In genomic region chr6:138987643-138988468, GRCh38 we compare ENCODE assay signal across 1 cellular context.
TF ChIP-seq lines count a peak whose summit lies in the region.

TSS of gene REPS1 (minus strand) at chr6:138988253. CDS start at chr6:138987682, 571 bp downstream.

TF ChIP-seq in HepG2, 621 proteins besides CTCF, POLR2A, EP300 and RAD21 (continued from another document and continues in another):
- TF ChIP-seq, protein P1, sequence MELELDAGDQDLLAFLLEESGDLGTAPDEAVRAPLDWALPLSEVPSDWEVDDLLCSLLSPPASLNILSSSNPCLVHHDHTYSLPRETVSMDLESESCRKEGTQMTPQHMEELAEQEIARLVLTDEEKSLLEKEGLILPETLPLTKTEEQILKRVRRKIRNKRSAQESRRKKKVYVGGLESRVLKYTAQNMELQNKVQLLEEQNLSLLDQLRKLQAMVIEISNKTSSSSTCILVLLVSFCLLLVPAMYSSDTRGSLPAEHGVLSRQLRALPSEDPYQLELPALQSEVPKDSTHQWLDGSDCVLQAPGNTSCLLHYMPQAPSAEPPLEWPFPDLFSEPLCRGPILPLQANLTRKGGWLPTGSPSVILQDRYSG (CRISPR knock-in tag; IDR thresholded peaks at IDR 0.05), result peak; percentile 71; the same call in 1 of the 2 replicates
- TF ChIP-seq ZFP41 (CRISPR knock-in tag; IDR thresholded peaks at IDR 0.05; ENCODE audit: borderline replicate concordance), result no peak; the same call in 1 of the 2 replicates
- TF ChIP-seq TRAFD1 (CRISPR knock-in tag; IDR thresholded peaks at IDR 0.05; ENCODE audit: borderline replicate concordance), result no peak
- 0 out of 2 replicates have a peak, but pooled peaks have one; percentile 77 for TF ChIP-seq ZNF550 (CRISPR knock-in tag; IDR thresholded peaks at IDR 0.05; ENCODE audit: borderline replicate concordance)
- peak; percentile 93 for TF ChIP-seq ERF (CRISPR knock-in tag; IDR thresholded peaks at IDR 0.05)
- TF ChIP-seq AHR (CRISPR knock-in tag; IDR thresholded peaks at IDR 0.05), result 0 out of 2 replicates have a peak, but pooled peaks have one; percentile 73
- TF ChIP-seq ZEB1 (IDR thresholded peaks at IDR 0.05; ENCODE audit: insufficient replicate concordance, low read depth), result peak; percentile 85
- 0 out of 2 replicates have a peak, but pooled peaks have one; percentile 56 for TF ChIP-seq U2AF2 (IDR thresholded peaks at IDR 0.05; ENCODE audit: low read depth, low read length)
- TF ChIP-seq, protein P2, sequence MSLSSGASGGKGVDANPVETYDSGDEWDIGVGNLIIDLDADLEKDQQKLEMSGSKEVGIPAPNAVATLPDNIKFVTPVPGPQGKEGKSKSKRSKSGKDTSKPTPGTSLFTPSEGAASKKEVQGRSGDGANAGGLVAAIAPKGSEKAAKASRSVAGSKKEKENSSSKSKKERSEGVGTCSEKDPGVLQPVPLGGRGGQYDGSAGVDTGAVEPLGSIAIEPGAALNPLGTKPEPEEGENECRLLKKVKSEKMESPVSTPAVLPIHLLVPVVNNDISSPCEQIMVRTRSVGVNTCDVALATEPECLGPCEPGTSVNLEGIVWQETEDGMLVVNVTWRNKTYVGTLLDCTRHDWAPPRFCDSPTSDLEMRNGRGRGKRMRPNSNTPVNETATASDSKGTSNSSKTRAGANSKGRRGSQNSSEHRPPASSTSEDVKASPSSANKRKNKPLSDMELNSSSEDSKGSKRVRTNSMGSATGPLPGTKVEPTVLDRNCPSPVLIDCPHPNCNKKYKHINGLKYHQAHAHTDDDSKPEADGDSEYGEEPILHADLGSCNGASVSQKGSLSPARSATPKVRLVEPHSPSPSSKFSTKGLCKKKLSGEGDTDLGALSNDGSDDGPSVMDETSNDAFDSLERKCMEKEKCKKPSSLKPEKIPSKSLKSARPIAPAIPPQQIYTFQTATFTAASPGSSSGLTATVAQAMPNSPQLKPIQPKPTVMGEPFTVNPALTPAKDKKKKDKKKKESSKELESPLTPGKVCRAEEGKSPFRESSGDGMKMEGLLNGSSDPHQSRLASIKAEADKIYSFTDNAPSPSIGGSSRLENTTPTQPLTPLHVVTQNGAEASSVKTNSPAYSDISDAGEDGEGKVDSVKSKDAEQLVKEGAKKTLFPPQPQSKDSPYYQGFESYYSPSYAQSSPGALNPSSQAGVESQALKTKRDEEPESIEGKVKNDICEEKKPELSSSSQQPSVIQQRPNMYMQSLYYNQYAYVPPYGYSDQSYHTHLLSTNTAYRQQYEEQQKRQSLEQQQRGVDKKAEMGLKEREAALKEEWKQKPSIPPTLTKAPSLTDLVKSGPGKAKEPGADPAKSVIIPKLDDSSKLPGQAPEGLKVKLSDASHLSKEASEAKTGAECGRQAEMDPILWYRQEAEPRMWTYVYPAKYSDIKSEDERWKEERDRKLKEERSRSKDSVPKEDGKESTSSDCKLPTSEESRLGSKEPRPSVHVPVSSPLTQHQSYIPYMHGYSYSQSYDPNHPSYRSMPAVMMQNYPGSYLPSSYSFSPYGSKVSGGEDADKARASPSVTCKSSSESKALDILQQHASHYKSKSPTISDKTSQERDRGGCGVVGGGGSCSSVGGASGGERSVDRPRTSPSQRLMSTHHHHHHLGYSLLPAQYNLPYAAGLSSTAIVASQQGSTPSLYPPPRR (CRISPR knock-in tag; IDR thresholded peaks at IDR 0.05; ENCODE audit: borderline replicate concordance), result peak; percentile 66; the same call in 1 of the 2 replicates
- no peak for TF ChIP-seq ZBTB34 (CRISPR knock-in tag; IDR thresholded peaks at IDR 0.05)
- peak; percentile 52 for TF ChIP-seq FOXP4 (CRISPR knock-in tag; IDR thresholded peaks at IDR 0.05)
- TF ChIP-seq ZBTB4 (CRISPR knock-in tag; IDR thresholded peaks at IDR 0.05; ENCODE audit: borderline replicate concordance), result no peak; the same call in 1 of the 2 replicates
- 0 out of 2 replicates have a peak, but pooled peaks have one; percentile 23 for TF ChIP-seq ZNF263 (CRISPR knock-in tag; IDR thresholded peaks at IDR 0.05)
- TF ChIP-seq, protein P3, sequence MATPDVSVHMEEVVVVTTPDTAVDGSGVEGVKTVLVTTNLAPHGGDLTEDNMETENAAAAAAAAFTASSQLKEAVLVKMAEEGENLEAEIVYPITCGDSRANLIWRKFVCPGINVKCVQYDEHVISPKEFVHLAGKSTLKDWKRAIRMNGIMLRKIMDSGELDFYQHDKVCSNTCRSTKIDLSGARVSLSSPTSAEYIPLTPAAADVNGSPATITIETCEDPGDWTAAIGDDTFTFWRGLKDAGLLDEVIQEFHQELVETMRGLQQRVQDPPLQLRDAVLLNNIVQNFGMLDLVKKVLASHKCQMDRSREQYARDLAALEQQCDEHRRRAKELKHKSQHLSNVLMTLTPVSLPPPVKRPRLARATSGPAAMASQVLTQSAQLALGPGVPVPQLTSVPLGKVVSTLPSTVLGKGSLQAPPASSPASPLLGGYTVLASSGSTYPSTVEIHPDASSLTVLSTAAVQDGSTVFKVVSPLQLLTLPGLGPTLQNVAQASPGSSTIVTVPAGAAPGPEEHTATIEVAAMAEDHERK (CRISPR knock-in tag; IDR thresholded peaks at IDR 0.05; ENCODE audit: low read depth), result 0 out of 2 replicates have a peak, but pooled peaks have one; percentile 38
- peak; percentile 53 for TF ChIP-seq SP5 (CRISPR knock-in tag; IDR thresholded peaks at IDR 0.05; ENCODE audit: borderline replicate concordance, low read depth)
- peak; percentile 68; the same call in 1 of the 2 replicates for TF ChIP-seq BORCS8-MEF2B (CRISPR knock-in tag; IDR thresholded peaks at IDR 0.05)
- peak; percentile 84; the same call in 1 of the 2 replicates for TF ChIP-seq ZHX1 (CRISPR knock-in tag; IDR thresholded peaks at IDR 0.05; ENCODE audit: low read depth)
- TF ChIP-seq ZBTB20 (CRISPR knock-in tag; IDR thresholded peaks at IDR 0.05; ENCODE audit: borderline replicate concordance, low read depth), result peak; percentile 70
- TF ChIP-seq ZNF282 (IDR thresholded peaks at IDR 0.05; ENCODE audit: partially characterized antibody), result no peak
- no peak for TF ChIP-seq LCORL (IDR thresholded peaks at IDR 0.05)
- peak; percentile 88; the same call in 1 of the 2 replicates for TF ChIP-seq LCORL (CRISPR knock-in tag; IDR thresholded peaks at IDR 0.05)
- no peak for TF ChIP-seq MAFK (conservative IDR thresholded peaks at IDR 0.05 in 1 of 2, IDR thresholded peaks at IDR 0.05 in 1 of 2; ENCODE audit: low read length in 2 of 2)
- TF ChIP-seq KDM4B (CRISPR knock-in tag; IDR thresholded peaks at IDR 0.05), result peak; percentile 76
- peak; percentile 88; the same call in 1 of the 2 replicates for TF ChIP-seq ATF7-NPFF (CRISPR knock-in tag; IDR thresholded peaks at IDR 0.05; ENCODE audit: low read depth)
- peak; percentile 90 for TF ChIP-seq THAP7 (CRISPR knock-in tag; IDR thresholded peaks at IDR 0.05)
- TF ChIP-seq ZNF562 (CRISPR knock-in tag; IDR thresholded peaks at IDR 0.05; ENCODE audit: borderline replicate concordance), result no peak; the same call in 1 of the 2 replicates
- no peak for TF ChIP-seq ZNF33B (CRISPR knock-in tag; IDR thresholded peaks at IDR 0.05)
- peak; percentile 53 for TF ChIP-seq MAZ (IDR thresholded peaks at IDR 0.05; ENCODE audit: borderline replicate concordance, low read depth, low read length)
- 0 out of 2 replicates have a peak, but pooled peaks have one; percentile 49 for TF ChIP-seq MAZ (CRISPR knock-in tag; IDR thresholded peaks at IDR 0.05; ENCODE audit: low read depth)
- TF ChIP-seq NCOR1 (IDR thresholded peaks at IDR 0.05; ENCODE audit: borderline replicate concordance, low read length), result no peak
